In genomic region chr16:72950669-72951068, GRCh38 we compare ENCODE assay signal across 19 cellular contexts.
DNase-seq lines count a peak whose midpoint lies in the region; ATAC-seq, FAIRE-seq and TF ChIP-seq lines count a peak whose summit lies in the region.
"Had no signal": no experiment of that assay in that cellular context is flagged by ENCODE, and none has a peak within 500 bp of the region (broad histone marks: within the 10 kb centered on the region; RNA-seq: fewer than 3 reads in every experiment).

No MANE protein-coding gene starts in this region.

- TF ChIP-seq POLR2A in H1 (IDR thresholded peaks at IDR 0.05; ENCODE audit: control extremely low read depth in 1 of 2, low read depth in 2 of 2, low read length in 2 of 2), result no peak

- no peak for DNase-seq in chondrocyte (ENCODE audit: low spot score)
- no peak for DNase-seq in H1 (ENCODE audit: low read depth in 1 of 2, low spot score in 2 of 2)
- no peak for DNase-seq in stimulated activated naive B cell treated with anti-CD40 and anti-IgM and Interleukin-4, amounts not matched to agents 10 μg/mL and 1 μg/mL and 100 μg/mL, for 72 hours
- DNase-seq in stimulated activated naive CD8-positive, alpha-beta T cell treated with anti-CD3 and anti-CD28 coated beads, Interleukin-15, amount 100 ng/mL, for 72 hours, result no peak
- DNase-seq in left ventricle myocardium inferior, result no peak
- DNase-seq in globus pallidus (ENCODE audit: low spot score), result no peak
- DNase-seq: C1 segment of cervical spinal cord; Caco-2; CD4-positive, alpha-beta memory T cell; DMS153; DND-41; HFFc6 had no signal

- POLR2A ChIA-PET in H1 (lab: Charles Lee; ENCODE audit: partially characterized antibody), result no interaction called here

- H3F3A ChIP-seq in neural cell (ENCODE audit: insufficient read depth, low read length, poor library complexity, severe bottlenecking), result peaks cover 3% of the 10 kb centered on the region

- no peak overlapping the region for H4K5ac ChIP-seq in H1 (ENCODE audit: insufficient read length, low read depth, low read length)

- TF ChIP-seq RAD21 in H1 (IDR thresholded peaks at IDR 0.05 in 1 of 2, conservative IDR thresholded peaks at IDR 0.05 in 1 of 2; ENCODE audit: low read depth in 2 of 2, low read length in 2 of 2) (no peak), neural cell (conservative IDR thresholded peaks at IDR 0.05) (no peak)

- no peaks in the 10 kb centered on the region; a peak in 1 of 7 replicates for H3K27me3 ChIP-seq in H1 (replicated peaks in 1 of 4; ENCODE audit: control insufficient read depth in 3 of 4, extremely low read depth in 1 of 4, insufficient read depth in 3 of 4, low read length in 3 of 4)
- H3K27me3 ChIP-seq in neural cell (ENCODE audit: insufficient read depth, low read depth, low read length), result no peaks in the 10 kb centered on the region
- no peaks in the 10 kb centered on the region for H3K27me3 ChIP-seq in left ventricle myocardium inferior (ENCODE audit: low read depth)

- no peaks in the 10 kb centered on the region for H3K9me3 Mint-ChIP-seq in chondrocyte (ENCODE audit: low read depth)
- H3K9me3 Mint-ChIP-seq in stimulated activated naive B cell treated with anti-CD40 and anti-IgM and Interleukin-4, amounts not matched to agents 10 μg/mL and 1 μg/mL and 100 μg/mL, for 72 hours, result no peaks in the 10 kb centered on the region
- peaks cover 0 to 10% of the 10 kb centered on the region in 2 donors for H3K9me3 Mint-ChIP-seq in stimulated activated naive CD8-positive, alpha-beta T cell treated with anti-CD3 and anti-CD28 coated beads, Interleukin-15, amount 100 ng/mL, for 72 hours
- H3K9me3 Mint-ChIP-seq: GM23338 had no signal

- H3K56ac ChIP-seq in H1 (replicated peaks; ENCODE audit: insufficient read length, low read depth, low read length), result no peak overlapping the region

- H3K4me2 ChIP-seq in H1 (ENCODE audit: insufficient read depth in 1 of 2, low read depth in 2 of 2, low read length in 2 of 2) (no peak overlapping the region), neural cell (ENCODE audit: low read length) (no peak overlapping the region)
- H3K4me2 ChIP-seq: GM23338 had no signal

- H3K9ac ChIP-seq in H1 (replicated peaks in 1 of 4; ENCODE audit: extremely low read depth in 1 of 4, low read depth in 3 of 4, low read length in 3 of 4) (no peak overlapping the region), neural cell (ENCODE audit: low read length) (no peak overlapping the region)

- H4K20me1 ChIP-seq in H1 (replicated peaks in 1 of 2; ENCODE audit: control insufficient read depth in 1 of 2, insufficient read depth in 2 of 2, low read length in 2 of 2) (peaks cover 0 to 1% of the 10 kb centered on the region in 2 experiments), neural cell (ENCODE audit: insufficient read depth) (peaks cover 96% of the 10 kb centered on the region)

- H4K8ac ChIP-seq in H1 (ENCODE audit: extremely low read depth, insufficient read depth, low read length), result peak overlapping the region; percentile 20; the same call in 1 of the 2 replicates

- no peaks in the 10 kb centered on the region for H3K23me2 ChIP-seq in H1 (ENCODE audit: low read depth, low read length)

- H3K9me3 ChIP-seq in H1 (ENCODE audit: insufficient read depth in 2 of 2, low read depth in 1 of 2, low read length in 1 of 2) (no peaks in the 10 kb centered on the region), neural cell (ENCODE audit: low read length) (no peaks in the 10 kb centered on the region), left ventricle myocardium inferior (replicated peaks) (no peaks in the 10 kb centered on the region)
- H3K9me3 ChIP-seq: Caco-2, HAP-1 had no signal

- H2BK12ac ChIP-seq in H1 (ENCODE audit: low read depth, low read length), result no peak overlapping the region

- H3K79me2 ChIP-seq in H1 (ENCODE audit: control insufficient read depth in 1 of 2, insufficient read depth in 2 of 2, low read length in 2 of 2) (no peaks in the 10 kb centered on the region), neural cell (replicated peaks; ENCODE audit: insufficient read depth, low read length) (peaks cover 98% of the 10 kb centered on the region)

- H3K4me3 ChIP-seq in H1 (ENCODE audit: extremely low read depth in 1 of 4, insufficient read depth in 2 of 4, low read depth in 3 of 4, low read length in 4 of 4) (no peak overlapping the region), neural cell (ENCODE audit: low read length) (no peak overlapping the region), left ventricle myocardium inferior (no peak overlapping the region)
- H3K4me3 ChIP-seq: GM23338, HAP-1 had no signal

- no peak overlapping the region for H3K27ac ChIP-seq in H1 (ENCODE audit: low read depth, low read length)
- no peak overlapping the region for H3K27ac ChIP-seq in neural cell (ENCODE audit: low read length)
- H3K27ac ChIP-seq in left ventricle myocardium inferior (replicated peaks), result no peak overlapping the region

- peaks cover 89% of the 10 kb centered on the region for H3K4me1 Mint-ChIP-seq in chondrocyte (ENCODE audit: low read depth)
- peaks cover 3 to 6% of the 10 kb centered on the region in 2 donors for H3K4me1 Mint-ChIP-seq in stimulated activated naive B cell treated with anti-CD40 and anti-IgM and Interleukin-4, amounts not matched to agents 10 μg/mL and 1 μg/mL and 100 μg/mL, for 72 hours
- no peaks in the 10 kb centered on the region for H3K4me1 Mint-ChIP-seq in stimulated activated naive CD8-positive, alpha-beta T cell treated with anti-CD3 and anti-CD28 coated beads, Interleukin-15, amount 100 ng/mL, for 72 hours
- H3K4me1 Mint-ChIP-seq: CD4-positive, alpha-beta memory T cell had no signal

- no peaks in the 10 kb centered on the region for H3K9me2 ChIP-seq in neural cell (ENCODE audit: insufficient read depth, low read length)

- no peak overlapping the region for H4K91ac ChIP-seq in H1 (replicated peaks; ENCODE audit: insufficient read length, low read length)

- ATAC-seq in stimulated activated naive B cell treated with anti-CD40 and anti-IgM and Interleukin-4, amounts not matched to agents 10 μg/mL and 1 μg/mL and 100 μg/mL, for 72 hours (replicated peaks), result no peak
- ATAC-seq in stimulated activated naive CD8-positive, alpha-beta T cell treated with anti-CD3 and anti-CD28 coated beads, Interleukin-15, amount 100 ng/mL, for 72 hours, result no peak
- ATAC-seq: GM23338 had no signal

- TF ChIP-seq EP300 in H1 (IDR thresholded peaks at IDR 0.05; ENCODE audit: borderline replicate concordance in 1 of 2, low read depth in 2 of 2, low read length in 2 of 2) (no peak), neural cell (conservative IDR thresholded peaks at IDR 0.05; ENCODE audit: poor library complexity, severe bottlenecking) (no peak)

- no peak overlapping the region for H3K18ac ChIP-seq in H1 (ENCODE audit: extremely low read depth, low read length)

- intact Hi-C loops in left ventricle myocardium inferior (cut with micrococcal nuclease), result no loop called here

- no peak overlapping the region for H3K4ac ChIP-seq in H1 (replicated peaks; ENCODE audit: insufficient read length, low read depth, low read length)

- H2BK20ac ChIP-seq in H1 (ENCODE audit: low read length), result no peak overlapping the region

- H3K23ac ChIP-seq in H1 (ENCODE audit: insufficient read length), result no peak overlapping the region

- no peak overlapping the region for H2AFZ ChIP-seq in H1 (ENCODE audit: low read length)
- no peak overlapping the region for H2AFZ ChIP-seq in neural cell (ENCODE audit: low read depth, low read length)
- H2AFZ ChIP-seq: GM23338 had no signal

- no peak overlapping the region for H3K14ac ChIP-seq in H1 (ENCODE audit: insufficient read length)

- H2BK15ac ChIP-seq in H1 (ENCODE audit: low read length), result no peak overlapping the region

- H3K36me3 ChIP-seq in H1 (ENCODE audit: control insufficient read depth in 2 of 4, insufficient read depth in 4 of 4, low read length in 3 of 4), result no peaks in the 10 kb centered on the region
- H3K36me3 ChIP-seq in neural cell (ENCODE audit: insufficient read depth, low read length), result peaks cover 26% of the 10 kb centered on the region
- H3K36me3 ChIP-seq in left ventricle myocardium inferior, result peaks cover 27% of the 10 kb centered on the region

- H2BK120ac ChIP-seq in H1 (replicated peaks; ENCODE audit: low read depth, low read length), result no peak overlapping the region

- H2AK5ac ChIP-seq in H1 (ENCODE audit: low read depth, low read length), result no peak overlapping the region

- peaks cover 30% of the 10 kb centered on the region for H3K36me3 Mint-ChIP-seq in chondrocyte (ENCODE audit: low read depth)
- peaks cover 18 to 25% of the 10 kb centered on the region in 2 donors for H3K36me3 Mint-ChIP-seq in stimulated activated naive B cell treated with anti-CD40 and anti-IgM and Interleukin-4, amounts not matched to agents 10 μg/mL and 1 μg/mL and 100 μg/mL, for 72 hours

- no peak for TF ChIP-seq CTCF in chondrocyte (IDR thresholded peaks at IDR 0.05)
- TF ChIP-seq CTCF in H1 (IDR thresholded peaks at IDR 0.05; ENCODE audit: control extremely low read depth in 1 of 3, insufficient read depth in 1 of 3, low read depth in 1 of 3, low read length in 3 of 3), result no peak
- TF ChIP-seq CTCF in neural cell (IDR thresholded peaks at IDR 0.05; ENCODE audit: poor library complexity, severe bottlenecking), result no peak
- TF ChIP-seq CTCF in left ventricle myocardium inferior (IDR thresholded peaks at IDR 0.05; ENCODE audit: borderline replicate concordance), result no peak

- WGBS in H1 (ENCODE audit: extremely low coverage in 1 of 2, insufficient coverage in 1 of 2, insufficient read length in 1 of 2, insufficient replicate concordance in 2 of 2, low coverage in 1 of 2, low lambda C conversion rate in 2 of 2, missing lambda C conversion rate in 1 of 2), 2 experiments, result 93% methylated on average over 17 of the region's 20 CpGs; no CpG with 5 or more reads in 1 of the 2 experiments

- CTCF ChIA-PET in H1 (lab: Charles Lee; ENCODE audit: partially characterized antibody), result interaction anchor here (0.8 to 1.8 kb wide), 7 partner anchors 42 to 119 kb away, joined by 3 to 6 read pairs (median 3); no protein-coding TSS in a partner anchor

- H3K27me3 Mint-ChIP-seq in chondrocyte (ENCODE audit: low read depth), result no peaks in the 10 kb centered on the region
- no peaks in the 10 kb centered on the region for H3K27me3 Mint-ChIP-seq in stimulated activated naive B cell treated with anti-CD40 and anti-IgM and Interleukin-4, amounts not matched to agents 10 μg/mL and 1 μg/mL and 100 μg/mL, for 72 hours
- H3K27me3 Mint-ChIP-seq in stimulated activated naive CD8-positive, alpha-beta T cell treated with anti-CD3 and anti-CD28 coated beads, Interleukin-15, amount 100 ng/mL, for 72 hours, result no peaks in the 10 kb centered on the region

- no peak for FAIRE-seq in H1 (lab: Jason Lieb, UNC)
- FAIRE-seq: G401.6, GM12892, GM19239, H54 had no signal

- no peak overlapping the region for H2BK5ac ChIP-seq in H1 (ENCODE audit: low read depth, low read length)

- no peaks in the 10 kb centered on the region; the same call in 1 of the 2 replicates for H3K79me1 ChIP-seq in H1 (ENCODE audit: low read depth, low read length)

- H3K27ac Mint-ChIP-seq in chondrocyte (ENCODE audit: unreplicated experiment), result peak overlapping the region; percentile 32
- H3K27ac Mint-ChIP-seq in stimulated activated naive B cell treated with anti-CD40 and anti-IgM and Interleukin-4, amounts not matched to agents 10 μg/mL and 1 μg/mL and 100 μg/mL, for 72 hours, result peak overlapping the region; percentile 43
- H3K27ac Mint-ChIP-seq in stimulated activated naive CD8-positive, alpha-beta T cell treated with anti-CD3 and anti-CD28 coated beads, Interleukin-15, amount 100 ng/mL, for 72 hours, result peak overlapping the region in 1 of 2 donors; percentile 50
- H3K27ac Mint-ChIP-seq: CD4-positive, alpha-beta memory T cell; GM23338; HFFc6 had no signal

- H3K4me3 Mint-ChIP-seq in chondrocyte (ENCODE audit: unreplicated experiment), result no peak overlapping the region
- no peak overlapping the region for H3K4me3 Mint-ChIP-seq in stimulated activated naive B cell treated with anti-CD40 and anti-IgM and Interleukin-4, amounts not matched to agents 10 μg/mL and 1 μg/mL and 100 μg/mL, for 72 hours
- H3K4me3 Mint-ChIP-seq in stimulated activated naive CD8-positive, alpha-beta T cell treated with anti-CD3 and anti-CD28 coated beads, Interleukin-15, amount 100 ng/mL, for 72 hours, result no peak overlapping the region
- H3K4me3 Mint-ChIP-seq: CD4-positive, alpha-beta memory T cell; GM23338; HFFc6 had no signal

- peaks cover 0 to 6% (median 2%) of the 10 kb centered on the region in 4 experiments; a peak in 3 of 7 replicates for H3K4me1 ChIP-seq in H1 (replicated peaks in 1 of 4; ENCODE audit: control insufficient read depth in 3 of 4, insufficient read depth in 4 of 4, low read length in 3 of 4)
- peaks cover 40% of the 10 kb centered on the region for H3K4me1 ChIP-seq in left ventricle myocardium inferior
- H3K4me1 ChIP-seq: HAP-1 had no signal
